In the genomic region with DNA sequence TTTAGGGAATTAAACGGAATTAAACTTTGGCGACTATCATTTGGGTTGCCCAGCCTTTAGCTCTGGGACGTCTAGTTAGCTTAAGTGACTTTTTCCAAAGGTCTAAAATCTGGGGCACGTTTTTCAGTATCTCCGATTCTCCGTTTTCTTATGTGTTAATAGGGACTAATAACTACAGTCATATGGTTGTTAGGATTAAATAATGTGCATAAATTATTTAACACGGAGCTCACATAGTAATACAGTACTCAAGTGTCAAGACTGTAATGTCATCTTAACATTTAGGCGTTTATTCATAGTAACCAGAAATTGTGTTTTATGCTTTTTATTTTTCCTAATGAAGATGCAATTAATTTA, we compare ENCODE assay signal across 1 cellular context.
TF ChIP-seq lines count a peak whose summit lies in the region.

No MANE protein-coding gene starts in this region.

TF ChIP-seq in IMR-90, 13 proteins besides CTCF, POLR2A, EP300 and RAD21 (continued from another document):
- TF ChIP-seq ELK1 (IDR thresholded peaks at IDR 0.05; ENCODE audit: borderline replicate concordance, low read depth, low read length) (no peak), NFE2L2 (IDR thresholded peaks at IDR 0.05; ENCODE audit: low read depth, low read length) (no peak), RCOR1 (IDR thresholded peaks at IDR 0.05; ENCODE audit: insufficient replicate concordance, low read length) (no peak), CEBPB (IDR thresholded peaks at IDR 0.05; ENCODE audit: low read depth, low read length) (no peak), FOS (IDR thresholded peaks at IDR 0.05; ENCODE audit: low read depth, low read length) (no peak), MAFK (IDR thresholded peaks at IDR 0.05; ENCODE audit: low read depth, low read length) (no peak), CHD1 (IDR thresholded peaks at IDR 0.05; ENCODE audit: low read depth, low read length) (no peak), BHLHE40 (IDR thresholded peaks at IDR 0.05; ENCODE audit: low read depth, low read length) (no peak)
